Comparison of ENCODE assay signal across 11 cellular contexts in the genomic region with DNA sequence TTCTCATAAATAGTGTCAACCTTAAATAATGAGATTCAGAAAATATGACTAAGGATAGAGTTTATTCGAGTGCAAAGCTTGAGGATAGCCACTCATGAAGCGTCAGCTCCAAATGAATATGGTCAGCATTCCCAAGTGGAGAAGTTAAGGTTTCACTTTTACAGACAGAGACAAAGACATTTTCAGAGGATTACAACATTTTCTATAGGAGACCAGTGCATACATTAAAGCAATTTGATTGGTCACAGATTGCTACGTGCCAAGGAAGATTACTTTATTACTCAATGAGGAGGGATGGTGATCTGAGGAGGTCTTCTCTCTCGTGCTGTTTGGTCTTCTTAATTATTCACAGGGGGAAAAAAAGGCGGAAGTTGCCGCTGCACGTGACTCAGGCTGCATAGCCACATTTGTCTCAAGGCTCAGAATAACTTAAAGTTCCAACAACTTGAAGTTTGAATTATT.
DNase-seq lines count a peak whose midpoint lies in the region; ATAC-seq, FAIRE-seq and TF ChIP-seq lines count a peak whose summit lies in the region.
"Had no signal": no experiment of that assay in that cellular context is flagged by ENCODE, and none has a peak within 500 bp of the region (broad histone marks: within the 10 kb centered on the region; RNA-seq: fewer than 3 reads in every experiment).

No MANE protein-coding gene starts in this region.

- no peak for TF ChIP-seq CTCF in A673 (conservative IDR thresholded peaks at IDR 0.05; ENCODE audit: low read depth, low read length)
- no peak for TF ChIP-seq CTCF in Loucy (conservative IDR thresholded peaks at IDR 0.05; ENCODE audit: low read length)
- TF ChIP-seq CTCF in breast epithelium (IDR thresholded peaks at IDR 0.05): no peak

- peak; percentile 96 for DNase-seq in A673 (ENCODE audit: low spot score)
- no peak for DNase-seq in breast epithelium (ENCODE audit: low spot score in 2 of 2)
- no peak for DNase-seq in NCI-H2107 (lab: John Stamatoyannopoulos, UW)
- no peak for DNase-seq in SHP77 treated with DMSO at 0.1 percent for 48 hours (lab: John Stamatoyannopoulos, UW)
- DNase-seq in GM19239 (ENCODE audit: insufficient read length, low spot score): no peak
- DNase-seq: NCI-H524 treated with DMSO at 0.1 percent for 48 hours, nucleus accumbens had no signal

- peak overlapping the region; percentile 97 for H3K27ac ChIP-seq in A673 (ENCODE audit: low read depth, low read length, poor library complexity, severe bottlenecking)
- peak overlapping the region in 1 of 2 donors; percentile 1 for H3K27ac ChIP-seq in breast epithelium
- H3K27ac ChIP-seq in muscle layer of colon (ENCODE audit: low read depth, low read length): peak overlapping the region; percentile 59
- H3K27ac ChIP-seq: C4-2B had no signal

- H3K9me2 ChIP-seq in Loucy (replicated peaks; ENCODE audit: low read depth, low read length): no peaks in the 10 kb centered on the region

- H3K79me2 ChIP-seq in Loucy (ENCODE audit: insufficient read depth, low read length): no peaks in the 10 kb centered on the region

- intact Hi-C loops in A673 (cut with micrococcal nuclease; ENCODE audit: unreplicated experiment) (loop anchor here (5.0 to 10.0 kb wide), 4 partner anchors 189 to 854 kb away; a partner anchor contains a TSS), breast epithelium (cut with DNase I; ENCODE audit: low total_unique reads) (loop anchor here (5.0 kb wide), 1 partner anchor 419 kb away; no protein-coding TSS in a partner anchor)

- peak overlapping the region; percentile 62 for H3K4me2 ChIP-seq in Loucy (ENCODE audit: low read depth, low read length, poor library complexity, severe bottlenecking)

- H3F3A ChIP-seq in Loucy (ENCODE audit: low read depth): no peaks in the 10 kb centered on the region

- no peak for ATAC-seq in GM21381 (IDR thresholded peaks at IDR 0.05; ENCODE audit: unreplicated experiment)

- peaks cover 53% of the 10 kb centered on the region for H3K4me1 ChIP-seq in A673 (ENCODE audit: insufficient read depth, low read length, poor library complexity, severe bottlenecking)
- H3K4me1 ChIP-seq in Loucy (ENCODE audit: insufficient read depth, low read length, poor library complexity, severe bottlenecking): peaks cover 11% of the 10 kb centered on the region
- H3K4me1 ChIP-seq in breast epithelium: no peaks in the 10 kb centered on the region
- H3K4me1 ChIP-seq in muscle layer of colon (ENCODE audit: insufficient read depth, low read length): peaks cover 26% of the 10 kb centered on the region

- no peak for TF ChIP-seq POLR2A in breast epithelium (IDR thresholded peaks at IDR 0.05)

- no peaks in the 10 kb centered on the region for H3K9me3 ChIP-seq in A673 (ENCODE audit: low read depth, low read length, poor library complexity, severe bottlenecking)
- H3K9me3 ChIP-seq in Loucy (ENCODE audit: insufficient read depth, low read depth, low read length): no peaks in the 10 kb centered on the region
- no peaks in the 10 kb centered on the region for H3K9me3 ChIP-seq in breast epithelium
- H3K9me3 ChIP-seq in muscle layer of colon (ENCODE audit: low read length): no peaks in the 10 kb centered on the region

- H3K36me3 ChIP-seq in A673 (ENCODE audit: insufficient read depth, low read length, poor library complexity, severe bottlenecking) (no peaks in the 10 kb centered on the region), Loucy (ENCODE audit: insufficient read depth, low read length) (no peaks in the 10 kb centered on the region), breast epithelium (no peaks in the 10 kb centered on the region), muscle layer of colon (ENCODE audit: insufficient read depth, low read length) (no peaks in the 10 kb centered on the region)

- H4K20me1 ChIP-seq in Loucy (ENCODE audit: insufficient read depth, low read length, poor library complexity, severe bottlenecking): no peaks in the 10 kb centered on the region

- CTCF ChIA-PET in A673 (lab: Charles Lee): no interaction called here

- H2AFZ ChIP-seq in Loucy (ENCODE audit: low read length): peak overlapping the region; percentile 67; the same call in 1 of the 2 replicates

- no peak for FAIRE-seq in GM19239 (lab: Jason Lieb, UNC)

- POLR2A ChIA-PET in A673 (lab: Charles Lee; ENCODE audit: low non-redundant PET): interaction anchor here (0.7 kb wide), 1 partner anchor 102 kb away, joined by 3 read pairs; no protein-coding TSS in a partner anchor

- H3K4me3 ChIP-seq in A673 (ENCODE audit: low read depth, low read length, poor library complexity, severe bottlenecking) (peak overlapping the region; percentile 15), Loucy (ENCODE audit: low read length, poor library complexity, severe bottlenecking) (peak overlapping the region; percentile 49), breast epithelium (peak overlapping the region; percentile 13 to 52 (median 14)), muscle layer of colon (ENCODE audit: low read depth in 1 of 2, low read length in 2 of 2) (peak overlapping the region; percentile 24 to 26)

- H3K27me3 ChIP-seq in A673 (replicated peaks; ENCODE audit: insufficient read depth, low read depth, low read length, poor library complexity) (no peaks in the 10 kb centered on the region), Loucy (ENCODE audit: insufficient read depth, low read length, poor library complexity, severe bottlenecking) (no peaks in the 10 kb centered on the region), breast epithelium (no peaks in the 10 kb centered on the region), muscle layer of colon (ENCODE audit: control insufficient read depth in 1 of 2, insufficient read depth in 2 of 2, low read length in 2 of 2) (no peaks in the 10 kb centered on the region)

- H3K9ac ChIP-seq in Loucy (ENCODE audit: low read depth, low read length, poor library complexity, severe bottlenecking) (no peak overlapping the region), muscle layer of colon (ENCODE audit: low read length) (no peak overlapping the region)

- no TSS peak for BruUV-seq in A673 (replicated peaks; lab: Mats Ljungman, UMichigan)
